Comparison of ENCODE assay signal across 8 cellular contexts in the genomic region with DNA sequence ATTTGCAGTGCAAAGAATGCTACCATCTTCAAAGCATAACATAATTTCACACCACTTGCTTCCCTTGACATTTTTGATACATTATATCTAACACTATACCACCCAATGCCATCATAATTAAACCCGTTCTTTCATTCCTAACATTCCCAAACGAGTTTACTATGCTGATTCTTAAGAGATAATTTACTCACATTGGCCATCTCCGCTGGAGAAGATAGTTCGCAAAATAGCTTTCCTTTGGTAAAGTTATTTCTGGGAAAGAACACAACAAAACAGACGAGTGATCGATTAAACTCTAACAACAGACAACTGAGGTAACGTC. TPM values are rescaled to one million over a fixed set of nuclear protein-coding genes. Genes with fewer than 3 reads are reported as not detected.
DNase-seq lines count a peak whose midpoint lies in the region; ATAC-seq and TF ChIP-seq lines count a peak whose summit lies in the region.

No MANE protein-coding gene starts in this region.

- peaks cover 21% of the 10 kb centered on the region for H3K4me1 Mint-ChIP-seq in Caco-2 (ENCODE audit: low read depth, unreplicated experiment)

- H3K9me3 ChIP-seq in Caco-2: no peaks in the 10 kb centered on the region
- no peaks in the 10 kb centered on the region for H3K9me3 ChIP-seq in Peyer's patch
- H3K9me3 ChIP-seq in ovary: no peaks in the 10 kb centered on the region

- no peak for TF ChIP-seq EP300 in ovary (IDR thresholded peaks at IDR 0.05)

- no TSS peak for BruUV-seq in Caco-2 (replicated peaks; lab: Mats Ljungman, UMichigan)

- H3K4me1 ChIP-seq in Caco-2: peaks cover 10% of the 10 kb centered on the region; the same call in 1 of the 2 replicates
- peaks cover 0 to 25% (median 2%) of the 10 kb centered on the region in 4 donors for H3K4me1 ChIP-seq in Peyer's patch
- H3K4me1 ChIP-seq in ovary (ENCODE audit: insufficient read depth): peaks cover 6% of the 10 kb centered on the region

- WGBS in ovary, 3 donors: 0 to 1% (median 0%) methylated on average over 7 of the region's 7 CpGs

- H3K27me3 ChIP-seq in Caco-2 (replicated peaks; ENCODE audit: control insufficient read depth, insufficient read depth, low read length) (no peaks in the 10 kb centered on the region), Peyer's patch (no peaks in the 10 kb centered on the region), ovary (no peaks in the 10 kb centered on the region)

- TF ChIP-seq POLR2A in Peyer's patch (IDR thresholded peaks at IDR 0.05) (no peak), ovary (IDR thresholded peaks at IDR 0.05) (no peak)

- intact Hi-C loops in Caco-2 (cut with micrococcal nuclease; ENCODE audit: unreplicated experiment): loop anchor here (2.0 kb wide), 1 partner anchor 14 kb away; no protein-coding TSS in a partner anchor
- intact Hi-C loops in ovary (cut with DNase I): loop anchor here in 1 of 4 donors (10.0 kb wide), 1 partner anchor 1828 kb away; no protein-coding TSS in a partner anchor

- H3K4me3 ChIP-seq in Caco-2 (ENCODE audit: low read depth, low read length): peak overlapping the region; percentile 60
- H3K4me3 ChIP-seq in Peyer's patch: peak overlapping the region; percentile 58 to 82 (median 75)
- H3K4me3 ChIP-seq in epithelial cell of proximal tubule (ENCODE audit: low read depth, low read length): peak overlapping the region; percentile 99
- peak overlapping the region; percentile 64 for H3K4me3 ChIP-seq in ovary

- H3K9me3 Mint-ChIP-seq in Caco-2 (ENCODE audit: unreplicated experiment): no peaks in the 10 kb centered on the region

- no peaks in the 10 kb centered on the region for H3K27me3 Mint-ChIP-seq in Caco-2 (ENCODE audit: insufficient read depth, unreplicated experiment)

- ATAC-seq in left lobe of liver (no peak), HG03469 (IDR thresholded peaks at IDR 0.05; ENCODE audit: unreplicated experiment) (no peak)

- DNase-seq in Caco-2 (no peak), Peyer's patch (no peak), epithelial cell of proximal tubule (ENCODE audit: low read depth) (no peak), ovary (no peak), iPS-NIHi11 (ENCODE audit: low spot score) (no peak), left lobe of liver (ENCODE audit: low spot score) (no peak), Kasumi-1 (lab: John Stamatoyannopoulos, UW) (no peak)

- H3K27ac ChIP-seq in Peyer's patch: peak overlapping the region; percentile 84 to 98 (median 97)
- H3K27ac ChIP-seq in ovary: peak overlapping the region; percentile 80 to 93

- H3K4me3 Mint-ChIP-seq in Caco-2 (ENCODE audit: unreplicated experiment): peak overlapping the region; percentile 90

- H3K36me3 Mint-ChIP-seq in Caco-2 (ENCODE audit: insufficient read depth, unreplicated experiment): peaks cover 32% of the 10 kb centered on the region

- peak overlapping the region; percentile 98 for H3K27ac Mint-ChIP-seq in Caco-2 (ENCODE audit: unreplicated experiment)

- POLR2A ChIA-PET in Caco-2 (lab: Charles Lee): interaction anchor here (0.6 to 1.2 kb wide), 12 partner anchors 14 to 1125 kb away, joined by 3 to 15 read pairs (median 4); no protein-coding TSS in a partner anchor

- CTCF ChIA-PET in Caco-2 (lab: Charles Lee): interaction anchor here (0.9 to 1.0 kb wide), 2 partner anchors 13 to 549 kb away, joined by 3 to 4 read pairs; no protein-coding TSS in a partner anchor

- TF ChIP-seq CTCF in Caco-2 (IDR thresholded peaks at IDR 0.05; ENCODE audit: insufficient read depth in 1 of 2, low read depth in 1 of 2, low read length in 1 of 2, severe bottlenecking in 1 of 2, unreplicated experiment in 1 of 2): no peak
- no peak for TF ChIP-seq CTCF in Peyer's patch (IDR thresholded peaks at IDR 0.05)
- TF ChIP-seq CTCF in epithelial cell of proximal tubule (conservative IDR thresholded peaks at IDR 0.05; ENCODE audit: low read depth, low read length): no peak
- no peak for TF ChIP-seq CTCF in ovary (IDR thresholded peaks at IDR 0.05)

- H3K36me3 ChIP-seq in Caco-2 (ENCODE audit: control insufficient read depth, insufficient read depth, low read length) (no peaks in the 10 kb centered on the region), Peyer's patch (peaks cover 0 to 11% (median 0%) of the 10 kb centered on the region in 3 donors), ovary (no peaks in the 10 kb centered on the region)

RNA-seq across cellular contexts. Expression of a gene that starts 0.7 kb away (rescaled TPM):
- total RNA-seq in Caco-2 (2022) (125 and 132 TPM in 2 replicates), Peyer's patch (10 to 100 TPM; 35.5 to 61.6 (median 45.5) TPM), epithelial cell of proximal tubule (132 and 162 TPM in 2 replicates), ovary (10 to 100 TPM; 67.0 to 77.0 (median 73.1) TPM), left lobe of liver (67.1 TPM)
- 10 to 100 TPM; 80.0 to 81.0 TPM for polyA plus RNA-seq in ovary
